In genomic region chr11:14232652-14233051, GRCh38 we compare ENCODE assay signal across 13 cellular contexts.
DNase-seq lines count a peak whose midpoint lies in the region; ATAC-seq and TF ChIP-seq lines count a peak whose summit lies in the region.
"Had no signal": no experiment of that assay in that cellular context is flagged by ENCODE, and none has a peak within 500 bp of the region (broad histone marks: within the 10 kb centered on the region; RNA-seq: fewer than 3 reads in every experiment).

No MANE protein-coding gene starts in this region.

- TF ChIP-seq CTCF in AG04449 (IDR thresholded peaks at IDR 0.05; ENCODE audit: insufficient read depth, low read length, missing control alignments) (peak; percentile 31), GM12875 (IDR thresholded peaks at IDR 0.05; ENCODE audit: borderline replicate concordance, insufficient read depth, low read depth, low read length) (0 out of 2 replicates have a peak, but pooled peaks have one; percentile 19), glutamatergic neuron (IDR thresholded peaks at IDR 0.05; ENCODE audit: partially characterized antibody, unreplicated experiment) (peak; percentile 24), suprapubic skin (IDR thresholded peaks at IDR 0.05) (no peak)

- peaks cover 5% of the 10 kb centered on the region for H3K36me3 Mint-ChIP-seq in glutamatergic neuron (ENCODE audit: unreplicated experiment)
- H3K36me3 Mint-ChIP-seq: CD8-positive, alpha-beta T cell; stimulated activated memory B cell treated with anti-CD40 and anti-IgM and Interleukin-4, amounts not matched to agents 10 μg/mL and 1 μg/mL and 100 μg/mL, for 72 hours had no signal

- no peaks in the 10 kb centered on the region for H3K36me3 ChIP-seq in suprapubic skin

- DNase-seq in AG04449 (ENCODE audit: low read depth, low spot score) = no peak
- DNase-seq in SK-MEL-5 (ENCODE audit: low read depth, low spot score) = peak; percentile 38
- DNase-seq in glutamatergic neuron = no peak
- no peak for DNase-seq in UCSD-AML1 (lab: John Stamatoyannopoulos, UW; ENCODE audit: unreplicated experiment)
- no peak for DNase-seq in suprapubic skin (ENCODE audit: low spot score in 2 of 2)
- DNase-seq in DMS114 treated with DMSO at 0.1 percent for 48 hours (lab: John Stamatoyannopoulos, UW; ENCODE audit: unreplicated experiment) = no peak
- DNase-seq: CD8-positive, alpha-beta T cell; central memory CD4-positive, alpha-beta T cell; left ventricle myocardium superior; NCI-H2029 had no signal

- H3K4me1 ChIP-seq in suprapubic skin = no peaks in the 10 kb centered on the region

- peaks cover 2% of the 10 kb centered on the region for H3K9me3 Mint-ChIP-seq in glutamatergic neuron (ENCODE audit: unreplicated experiment)
- H3K9me3 Mint-ChIP-seq: CD8-positive, alpha-beta T cell; stimulated activated memory B cell treated with anti-CD40 and anti-IgM and Interleukin-4, amounts not matched to agents 10 μg/mL and 1 μg/mL and 100 μg/mL, for 72 hours had no signal

- no peaks in the 10 kb centered on the region for H3K27me3 Mint-ChIP-seq in glutamatergic neuron (ENCODE audit: unreplicated experiment)

- H3K4me3 ChIP-seq in AG04449 (ENCODE audit: low read depth, low read length) (no peak overlapping the region), GM12875 (ENCODE audit: low read depth, low read length) (no peak overlapping the region), suprapubic skin (no peak overlapping the region)

- WGBS in suprapubic skin = 69% methylated on average over 6 of the region's 6 CpGs

- H3K27me3 ChIP-seq in suprapubic skin = peaks cover 20% of the 10 kb centered on the region

- CTCF ChIA-PET in AG04449 (lab: Yijun Ruan, JAX) = no interaction called here

- H3K27ac Mint-ChIP-seq in glutamatergic neuron (ENCODE audit: unreplicated experiment) = no peak overlapping the region
- H3K27ac Mint-ChIP-seq: CD8-positive, alpha-beta T cell; stimulated activated memory B cell treated with anti-CD40 and anti-IgM and Interleukin-4, amounts not matched to agents 10 μg/mL and 1 μg/mL and 100 μg/mL, for 72 hours had no signal

- H3K4me3 Mint-ChIP-seq in glutamatergic neuron (ENCODE audit: unreplicated experiment) = no peak overlapping the region
- H3K4me3 Mint-ChIP-seq: CD8-positive, alpha-beta T cell; stimulated activated memory B cell treated with anti-CD40 and anti-IgM and Interleukin-4, amounts not matched to agents 10 μg/mL and 1 μg/mL and 100 μg/mL, for 72 hours had no signal

- no peaks in the 10 kb centered on the region for H3K4me1 Mint-ChIP-seq in glutamatergic neuron (ENCODE audit: low read depth, unreplicated experiment)

- ATAC-seq in GM21619 (IDR thresholded peaks at IDR 0.05; ENCODE audit: unreplicated experiment) = no peak
- ATAC-seq: CD8-positive, alpha-beta T cell; left ventricle myocardium superior; stimulated activated memory B cell treated with anti-CD40 and anti-IgM and Interleukin-4, amounts not matched to agents 10 μg/mL and 1 μg/mL and 100 μg/mL, for 72 hours had no signal

- H3K27ac ChIP-seq in suprapubic skin = no peak overlapping the region

- no peak for TF ChIP-seq EP300 in suprapubic skin (IDR thresholded peaks at IDR 0.05)

- in situ Hi-C loops in SK-MEL-5 (cut with HindIII; ENCODE audit: low pct_unique_long_range_greater_than_20kb, low sequenced_read_pairs) = no loop called here

- POLR2A ChIA-PET in AG04449 (lab: Yijun Ruan, JAX) = no interaction called here

- no peak for TF ChIP-seq POLR2A in suprapubic skin (IDR thresholded peaks at IDR 0.05)

- no peaks in the 10 kb centered on the region for H3K9me3 ChIP-seq in suprapubic skin

Comparison
In these comparisons a context has a peak if more than half of its experiments do, and no peak if none do; other contexts are left out.
1. CTCF ChIP-seq: peak in AG04449 (single experiment), GM12875 (single experiment) and glutamatergic neuron (single experiment); none in suprapubic skin (0 of 2).